Comparison of ENCODE assay signal across 24 cellular contexts in genomic region chr2:15646661-15647060, GRCh38.
"Had no signal": no experiment of that assay in that cellular context is flagged by ENCODE, and none has a peak within 500 bp of the region (broad histone marks: within the 10 kb centered on the region; RNA-seq: fewer than 3 reads in every experiment).

No MANE protein-coding gene starts in this region.

- DNase-seq: colonic mucosa; cortex of kidney; effector CD8-positive, alpha-beta T cell; effector memory CD8-positive, alpha-beta T cell; erythroblast; esophagus squamous epithelium; foreskin fibroblast; foreskin melanocyte; gastrocnemius medialis; glutamatergic neuron; heart right ventricle; hippocampal formation; left cardiac atrium; left lung; left ventricle myocardium superior; mammary epithelial cell; mesendoderm; midbrain had no signal

- ATAC-seq: effector memory CD8-positive, alpha-beta T cell; esophagus mucosa; gastrocnemius medialis; left cardiac atrium; left lung had no signal

- H3K27me3 ChIP-seq: colonic mucosa, esophagus squamous epithelium, gastrocnemius medialis, heart right ventricle, left lung had no signal

- H3K27ac ChIP-seq: colonic mucosa, epithelial cell of prostate, esophagus squamous epithelium, gastrocnemius medialis, heart right ventricle, left lung had no signal

- H3K9me3 ChIP-seq: colonic mucosa, esophagus squamous epithelium, gastrocnemius medialis, left lung had no signal

- H3K36me3 ChIP-seq: colonic mucosa, esophagus squamous epithelium, gastrocnemius medialis had no signal

- FAIRE-seq: endometrium, islet of Langerhans, keratinocyte had no signal

- H3K4me1 ChIP-seq: colonic mucosa, esophagus squamous epithelium, gastrocnemius medialis, left lung had no signal

- H3K4me3 ChIP-seq: colonic mucosa, esophagus squamous epithelium, gastrocnemius medialis, heart right ventricle, left lung, lung had no signal
